In genomic region chr20:62364911-62365736, GRCh38 we compare ENCODE assay signal across 8 cellular contexts. TPM values are rescaled to one million over a fixed set of nuclear protein-coding genes. Genes with fewer than 3 reads are reported as not detected.
DNase-seq lines count a peak whose midpoint lies in the region; ATAC-seq and TF ChIP-seq lines count a peak whose summit lies in the region.

No MANE protein-coding gene starts in this region.

- peaks cover 32 to 72% of the 10 kb centered on the region in 2 donors for H3K4me1 ChIP-seq in esophagus (ENCODE audit: control insufficient read depth in 2 of 2, insufficient read depth in 2 of 2, low read length in 1 of 2)
- H3K4me1 ChIP-seq in vagina: peaks cover 92% of the 10 kb centered on the region

- peak overlapping the region; percentile 40 for H3K4me3 Mint-ChIP-seq in activated T-cell treated with anti-CD3 and anti-CD28 coated beads, Interleukin-2, amount 50 U/mL, for 4 hours

- H3K4me3 ChIP-seq in esophagus (ENCODE audit: low read depth in 1 of 2, low read length in 2 of 2) (peak overlapping the region; percentile 36 to 72), vagina (peak overlapping the region; percentile 14 to 61)

- TF ChIP-seq POLR2A in vagina (IDR thresholded peaks at IDR 0.05): no peak

- H3K9me3 ChIP-seq in esophagus (ENCODE audit: control insufficient read depth in 2 of 2, insufficient read depth in 1 of 2, low read depth in 1 of 2, low read length in 1 of 2) (no peaks in the 10 kb centered on the region), vagina (no peaks in the 10 kb centered on the region)

- no peak for ATAC-seq in activated T-cell treated with anti-CD3 and anti-CD28 coated beads, Interleukin-2, amount 50 U/mL, for 4 hours
- ATAC-seq in GM19023 (IDR thresholded peaks at IDR 0.05; ENCODE audit: unreplicated experiment) (no peak), GM21576 (IDR thresholded peaks at IDR 0.05; ENCODE audit: unreplicated experiment) (no peak)

- H3K36me3 Mint-ChIP-seq in activated T-cell treated with anti-CD3 and anti-CD28 coated beads, Interleukin-2, amount 50 U/mL, for 4 hours (ENCODE audit: insufficient read depth): no peaks in the 10 kb centered on the region

- H3K36me3 ChIP-seq in esophagus (ENCODE audit: control insufficient read depth in 2 of 2, insufficient read depth in 2 of 2, low read length in 1 of 2) (peaks cover 0 to 10% of the 10 kb centered on the region in 2 donors), vagina (no peaks in the 10 kb centered on the region)

- peaks cover 6% of the 10 kb centered on the region for H3K4me1 Mint-ChIP-seq in activated T-cell treated with anti-CD3 and anti-CD28 coated beads, Interleukin-2, amount 50 U/mL, for 4 hours (ENCODE audit: low read depth)

- peak overlapping the region; percentile 78 to 91 for H3K27ac ChIP-seq in esophagus (ENCODE audit: low read depth in 2 of 2, low read length in 1 of 2)
- H3K27ac ChIP-seq in vagina: peak overlapping the region; percentile 82

- no peaks in the 10 kb centered on the region for H3K27me3 ChIP-seq in esophagus (ENCODE audit: control insufficient read depth in 1 of 2, insufficient read depth in 2 of 2, low read length in 2 of 2)
- no peaks in the 10 kb centered on the region for H3K27me3 ChIP-seq in vagina

- no peak for TF ChIP-seq CTCF in vagina (IDR thresholded peaks at IDR 0.05)

- peaks cover 42% of the 10 kb centered on the region for H3K27me3 Mint-ChIP-seq in activated T-cell treated with anti-CD3 and anti-CD28 coated beads, Interleukin-2, amount 50 U/mL, for 4 hours (ENCODE audit: low read depth)

- 30 to 46% methylated on average over 27 of the region's 27 CpGs for WGBS in esophagus, 2 donors

- no peak for DNase-seq in activated T-cell treated with anti-CD3 and anti-CD28 coated beads, Interleukin-2, amount 50 U/mL, for 4 hours
- no peak for DNase-seq in activated T-cell treated with anti-CD3 and anti-CD28 coated beads, Interleukin-2, amount 50 U/mL, for 48 hours
- DNase-seq in myocyte (ENCODE audit: low read depth) (peak; percentile 72), vagina (ENCODE audit: extremely low spot score in 2 of 2) (no peak), SKM-1 (lab: John Stamatoyannopoulos, UW; ENCODE audit: unreplicated experiment) (no peak)

- H3K9me3 Mint-ChIP-seq in activated T-cell treated with anti-CD3 and anti-CD28 coated beads, Interleukin-2, amount 50 U/mL, for 4 hours: no peaks in the 10 kb centered on the region

- intact Hi-C loops in vagina (cut with DNase I): no loop called here

RNA-seq across cellular contexts. Expression of gene LAMA5, which starts 2.0 kb away (rescaled TPM):
- total RNA-seq in activated T-cell treated with anti-CD3 and anti-CD28 coated beads, Interleukin-2, amount 50 U/mL, for 4 hours: 1 to 10 TPM in 1 of 3 donors, under 1 TPM in 2; 0.82 to 1.0 (median 0.84) TPM
- 100 to 1,000 TPM in 1 of 2 donors, 10 to 100 TPM in 1; 79.9 to 329 TPM for polyA plus RNA-seq in esophagus
- total RNA-seq in myocyte (90.5 and 173 TPM in 2 replicates), vagina (150 TPM)
- polyA plus RNA-seq in myocyte (2012): 82.7 TPM

RNA-seq across cellular contexts. Expression of gene RPS21, which starts 21.8 kb away (rescaled TPM):
- 1,000 to 10,000 TPM; 2,653 to 2,730 (median 2,725) TPM for total RNA-seq in activated T-cell treated with anti-CD3 and anti-CD28 coated beads, Interleukin-2, amount 50 U/mL, for 4 hours
- 1,000 to 10,000 TPM; 4,370 to 5,155 TPM for polyA plus RNA-seq in esophagus
- 610 and 2,016 TPM in 2 replicates for total RNA-seq in myocyte
- 2,121 TPM for polyA plus RNA-seq in myocyte (2012)
- 1,935 TPM for total RNA-seq in vagina

RNA-seq across cellular contexts. Expression of gene CABLES2, which starts 42.0 kb away (rescaled TPM):
- total RNA-seq in activated T-cell treated with anti-CD3 and anti-CD28 coated beads, Interleukin-2, amount 50 U/mL, for 4 hours: 1 to 10 TPM; 6.1 to 7.9 (median 6.9) TPM
- 1 to 10 TPM; 1.6 to 2.4 TPM for polyA plus RNA-seq in esophagus
- total RNA-seq in myocyte (3.8 and 4.4 TPM in 2 replicates), vagina (1.5 TPM)
- 4.1 TPM for polyA plus RNA-seq in myocyte (2012)

Comparison
In these comparisons a context has a peak if more than half of its experiments do, and no peak if none do; other contexts are left out.
1. RNA of gene LAMA5, which starts 2.0 kb away (total RNA-seq): 150 TPM in vagina (single experiment) and 90.5 to 173 TPM in myocyte; 0.82 to 1.0 TPM in activated T-cell treated with anti-CD3 and anti-CD28 coated beads, Interleukin-2, amount 50 U/mL, for 4 hours; every median in the first group is over 10 times any median in the second.